ENCODE assay signal across 15 cellular contexts in the genomic region with DNA sequence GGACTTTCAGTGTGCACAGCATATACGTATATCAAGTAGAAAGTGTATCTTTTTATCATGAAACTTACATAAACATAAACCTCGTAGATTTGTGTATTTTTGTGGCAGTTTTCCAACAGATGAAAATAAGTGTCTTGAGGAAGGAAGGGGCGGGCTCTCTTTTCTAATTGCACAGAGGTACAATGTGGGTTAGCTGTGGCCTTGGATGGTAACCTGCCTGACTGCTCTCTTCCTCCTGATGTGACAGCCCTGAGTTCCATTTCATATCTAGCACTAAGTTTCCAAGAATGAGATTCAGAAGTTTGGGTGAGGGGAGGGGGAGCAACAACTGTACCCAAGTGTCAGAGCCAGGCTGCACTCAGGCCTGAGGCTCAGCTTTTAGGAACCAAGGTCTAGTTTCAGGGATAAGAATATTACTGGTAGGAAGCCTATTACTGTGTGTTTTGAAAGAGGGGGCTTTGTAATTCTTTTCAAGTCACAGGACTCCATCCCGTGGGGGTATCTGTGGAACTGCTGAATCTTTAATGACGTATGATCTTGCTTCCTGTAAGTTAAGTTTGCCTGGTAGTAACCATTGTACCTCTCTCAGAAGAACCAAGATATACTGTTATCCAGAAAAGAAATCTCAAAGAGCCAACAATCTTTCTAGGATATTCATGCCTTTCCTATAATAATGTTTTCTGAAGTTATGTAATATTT.
A peak's percentile ranks its signal among the peaks of the same experiment; 100 is the strongest.
DNase-seq lines count a peak whose midpoint lies in the region; ATAC-seq, FAIRE-seq and TF ChIP-seq lines count a peak whose summit lies in the region.
"Had no signal": no experiment of that assay in that cellular context is flagged by ENCODE, and none has a peak within 500 bp of the region (broad histone marks: within the 10 kb centered on the region; RNA-seq: fewer than 3 reads in every experiment).

No MANE protein-coding gene starts in this region.

- H3K4me1 Mint-ChIP-seq in CD4-positive, alpha-beta T cell (ENCODE audit: low read depth): peaks cover 57% of the 10 kb centered on the region
- peaks cover 6 to 27% (median 16%) of the 10 kb centered on the region in 3 donors for H3K4me1 Mint-ChIP-seq in T-cell

- TF ChIP-seq CTCF in A549 (IDR thresholded peaks at IDR 0.05): no peak
- no peak for TF ChIP-seq CTCF in CD4-positive, alpha-beta T cell (IDR thresholded peaks at IDR 0.05)
- no peak for TF ChIP-seq CTCF in fibroblast of pulmonary artery (IDR thresholded peaks at IDR 0.05; ENCODE audit: low read length, missing control alignments)

- CTCF ChIA-PET in A549 (lab: Yijun Ruan, JAX): no interaction called here
- CTCF ChIA-PET in CD4-positive, alpha-beta T cell (lab: Charles Lee): no interaction called here
- CTCF ChIA-PET in T-cell (lab: Charles Lee): no interaction called here

- no peaks in the 10 kb centered on the region for H3K9me3 Mint-ChIP-seq in CD4-positive, alpha-beta T cell
- peaks cover 0 to 3% (median 2%) of the 10 kb centered on the region in 3 donors for H3K9me3 Mint-ChIP-seq in T-cell

- H3K9me3 ChIP-seq in A549: no peaks in the 10 kb centered on the region
- H3K9me3 ChIP-seq in CD4-positive, alpha-beta T cell (ENCODE audit: control insufficient read depth, low read length): no peaks in the 10 kb centered on the region
- H3K9me3 ChIP-seq: BE2C, Caco-2 had no signal

- H3K4me3 Mint-ChIP-seq in CD4-positive, alpha-beta T cell: peak overlapping the region; percentile 31
- H3K4me3 Mint-ChIP-seq in T-cell: no peak overlapping the region

- H3K27me3 ChIP-seq in CD4-positive, alpha-beta T cell (ENCODE audit: control insufficient read depth, insufficient read depth, low read length): no peaks in the 10 kb centered on the region
- H3K27me3 ChIP-seq: BE2C had no signal

- no peak for DNase-seq in A549 (ENCODE audit: low read depth in 1 of 2, low spot score in 1 of 2)
- DNase-seq in CD4-positive, alpha-beta T cell: no peak
- no peak for DNase-seq in T-cell
- peak; percentile 37 for DNase-seq in fibroblast of pulmonary artery (ENCODE audit: low read depth)
- no peak for DNase-seq in SIG-M5 (lab: John Stamatoyannopoulos, UW)
- DNase-seq: BE2C, Caco-2, DMS53, NCI-H1417, NCI-H2029 treated with DMSO at 0.1 percent for 48 hours, NCI-H510A, NCI-H82 had no signal

- H3K27ac ChIP-seq in A549: peak overlapping the region; percentile 22 to 65; a peak in 3 of 6 replicates
- no peak overlapping the region for H3K27ac ChIP-seq in CD4-positive, alpha-beta T cell (ENCODE audit: low read depth, low read length)

- no peak overlapping the region for H3K4me3 ChIP-seq in A549
- H3K4me3 ChIP-seq in fibroblast of pulmonary artery (replicated peaks; ENCODE audit: low read depth, low read length): no peak overlapping the region

- H3K4me1 ChIP-seq in A549: peaks cover 45% of the 10 kb centered on the region
- H3K4me1 ChIP-seq: BE2C, Caco-2 had no signal

- no peaks in the 10 kb centered on the region for H3K27me3 Mint-ChIP-seq in CD4-positive, alpha-beta T cell
- no peaks in the 10 kb centered on the region for H3K27me3 Mint-ChIP-seq in T-cell

- FAIRE-seq in A549 (lab: Jason Lieb, UNC): no peak
- FAIRE-seq: H54 had no signal

- intact Hi-C loops in CD4-positive, alpha-beta T cell (cut with DNase I, micrococcal nuclease): loop anchor here in 1 of 2 experiments (5.0 kb wide), 1 partner anchor 317 kb away; no protein-coding TSS in a partner anchor

- no peak for TF ChIP-seq RAD21 in A549 (conservative IDR thresholded peaks at IDR 0.05 in 1 of 2, IDR thresholded peaks at IDR 0.05 in 1 of 2)

- TF ChIP-seq POLR2A in A549 (IDR thresholded peaks at IDR 0.05; ENCODE audit: low read length): no peak

- peak overlapping the region; percentile 82 for H3K27ac Mint-ChIP-seq in CD4-positive, alpha-beta T cell
- peak overlapping the region; percentile 25 to 56 for H3K27ac Mint-ChIP-seq in T-cell

- no peaks in the 10 kb centered on the region for H3K36me3 Mint-ChIP-seq in CD4-positive, alpha-beta T cell (ENCODE audit: low read depth)
- H3K36me3 Mint-ChIP-seq in T-cell: no peaks in the 10 kb centered on the region

- no peak overlapping the region for H3K4me2 ChIP-seq in A549

- POLR2A ChIA-PET in A549 (lab: Yijun Ruan, JAX) (no interaction called here), T-cell (lab: Charles Lee) (no interaction called here)
- POLR2A ChIA-PET in CD4-positive, alpha-beta T cell (lab: Charles Lee): no interaction called here

- ATAC-seq in A549 (no peak), T-cell (replicated peaks in 1 of 4) (no peak), HG03135 (IDR thresholded peaks at IDR 0.05; ENCODE audit: unreplicated experiment) (no peak), HG02884 (IDR thresholded peaks at IDR 0.05; ENCODE audit: unreplicated experiment) (no peak)
- peak; percentile 41 for ATAC-seq in CD4-positive, alpha-beta T cell (ENCODE audit: poor library complexity)

- 79% methylated on average over 5 of the region's 5 CpGs for WGBS in A549 (ENCODE audit: missing lambda C conversion rate)

- no peak for TF ChIP-seq EP300 in A549 (IDR thresholded peaks at IDR 0.05)

TF ChIP-seq in A549, 52 proteins besides CTCF, POLR2A, EP300 and RAD21:
- no peak for TF ChIP-seq MYC (IDR thresholded peaks at IDR 0.05; ENCODE audit: borderline replicate concordance, low read length)
- TF ChIP-seq EHMT2 (IDR thresholded peaks at IDR 0.05; ENCODE audit: low read depth): no peak
